ENCODE assay signal across 3 cellular contexts in genomic region chrX:15908891-15909290, GRCh38.
TF ChIP-seq lines count a peak whose summit lies in the region.

No MANE protein-coding gene starts in this region.

TF ChIP-seq in GM23338, 12 proteins besides CTCF, POLR2A, EP300 and RAD21 (continues in another document):
- TF ChIP-seq ZNF331 (CRISPR knock-in tag; IDR thresholded peaks at IDR 0.05; ENCODE audit: low read depth) (no peak), STAT1 (IDR thresholded peaks at IDR 0.05; ENCODE audit: unreplicated experiment) (no peak), REST (IDR thresholded peaks at IDR 0.05; ENCODE audit: unreplicated experiment) (no peak), ZNF114 (CRISPR knock-in tag; IDR thresholded peaks at IDR 0.05) (no peak), EZH2 (IDR thresholded peaks at IDR 0.05; ENCODE audit: low read depth, unreplicated experiment) (no peak), ETS1 (IDR thresholded peaks at IDR 0.05) (no peak), CREB1 (CRISPR knock-in tag; IDR thresholded peaks at IDR 0.05; ENCODE audit: low read depth) (no peak), POLR2AphosphoS5 (IDR thresholded peaks at IDR 0.05; ENCODE audit: low read depth) (no peak)

TF ChIP-seq in H1, 55 proteins besides CTCF, POLR2A, EP300 and RAD21:
- TF ChIP-seq CEBPB (IDR thresholded peaks at IDR 0.05; ENCODE audit: low read depth, low read length), result peak; percentile 71; the same call in 1 of the 2 replicates
- TF ChIP-seq SUZ12 (IDR thresholded peaks at IDR 0.05; ENCODE audit: low read length), result no peak
TF ChIP-seq in H1: peak in this region for 1.

TF ChIP-seq in HEK293T, 16 proteins besides CTCF, POLR2A, EP300 and RAD21:
- TF ChIP-seq TARDBP (IDR thresholded peaks at IDR 0.05) (no peak), SP1 (IDR thresholded peaks at IDR 0.05) (no peak), FOXM1 (IDR thresholded peaks at IDR 0.05; ENCODE audit: borderline replicate concordance) (no peak), NFRKB (IDR thresholded peaks at IDR 0.05) (no peak), ZNF384 (IDR thresholded peaks at IDR 0.05) (no peak), SUZ12 (IDR thresholded peaks at IDR 0.05) (no peak)
TF ChIP-seq in HEK293T: peak in this region for 0.
